Comparison of ENCODE assay signal across 21 cellular contexts in the genomic region with DNA sequence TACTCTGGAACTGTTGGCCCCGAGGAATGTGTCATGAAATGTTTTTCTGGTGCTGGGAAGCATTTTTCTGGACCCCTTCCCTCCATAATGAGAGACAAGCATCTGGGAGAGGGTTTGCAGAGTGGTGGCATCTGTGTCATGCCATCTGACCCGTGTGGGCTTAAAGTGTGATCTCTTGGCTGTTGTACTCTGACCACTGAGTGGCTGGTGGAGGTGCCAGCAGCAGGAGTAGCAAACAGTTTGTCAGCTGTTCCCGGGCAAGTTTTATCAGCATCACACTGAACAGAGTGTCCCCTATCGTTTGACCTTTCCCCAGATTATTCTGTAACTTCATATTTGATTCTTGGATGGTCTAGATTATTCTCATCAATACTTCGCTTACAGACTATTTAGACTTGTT.
"Had no signal": no experiment of that assay in that cellular context is flagged by ENCODE, and none has a peak within 500 bp of the region (broad histone marks: within the 10 kb centered on the region; RNA-seq: fewer than 3 reads in every experiment).

No MANE protein-coding gene starts in this region.

- H3K36me3 ChIP-seq: MG63, SJCRH30 had no signal

- H3K27ac ChIP-seq: HL-60, SJCRH30 had no signal

- H3K9me3 ChIP-seq: MG63, SJCRH30 had no signal

- DNase-seq: KBM-7, MG63, NCI-H1092, NCI-H1105 treated with DMSO at 0.1 percent for 48 hours, NCI-H1417 treated with DMSO at 0.1 percent for 48 hours, NCI-H146, NCI-H1694 treated with DMSO at 0.1 percent for 48 hours, NCI-H1930, NCI-H2081, NCI-H2107, NCI-H2227 treated with DMSO at 0.1 percent for 48 hours, NCI-H446, NCI-H510A, NCI-H524 treated with DMSO at 0.1 percent for 48 hours, NCI-H69, NCI-H774, RPMI8226, SHP77 treated with DMSO at 0.1 percent for 48 hours, SJCRH30 had no signal

- H3K27me3 ChIP-seq: MG63, SJCRH30 had no signal

- H3K4me1 ChIP-seq: SJCRH30 had no signal

- ATAC-seq: SK-N-SH treated with all-trans-retinoic acid at 6 μM for 48 hours had no signal

- H3K4me3 ChIP-seq: MG63, SJCRH30 had no signal
